8 cellular contexts compared by ENCODE assay signal in genomic region chr15:69413822-69414701, GRCh38.
DNase-seq lines count a peak whose midpoint lies in the region; ATAC-seq, FAIRE-seq and TF ChIP-seq lines count a peak whose summit lies in the region.

TSS of gene KIF23 (plus strand) at chr15:69414349. CDS start at chr15:69414466, 117 bp downstream.

- H3K9me3 ChIP-seq in Loucy (ENCODE audit: insufficient read depth, low read depth, low read length): no peaks in the 10 kb centered on the region

- no peaks in the 10 kb centered on the region for H3K9me3 Mint-ChIP-seq in nephron progenitor cell
- H3K9me3 Mint-ChIP-seq in stimulated activated naive CD8-positive, alpha-beta T cell treated with anti-CD3 and anti-CD28 coated beads, Interleukin-15, amount 100 ng/mL, for 72 hours: no peaks in the 10 kb centered on the region

- no peaks in the 10 kb centered on the region for H3K27me3 ChIP-seq in Loucy (ENCODE audit: insufficient read depth, low read length, poor library complexity, severe bottlenecking)

- peaks cover 31% of the 10 kb centered on the region for H3K4me1 Mint-ChIP-seq in nephron progenitor cell
- H3K4me1 Mint-ChIP-seq in stimulated activated naive CD8-positive, alpha-beta T cell treated with anti-CD3 and anti-CD28 coated beads, Interleukin-15, amount 100 ng/mL, for 72 hours: peaks cover 7% of the 10 kb centered on the region

- peaks cover 48% of the 10 kb centered on the region for H3K79me2 ChIP-seq in Loucy (ENCODE audit: insufficient read depth, low read length)

- H3K9me2 ChIP-seq in Loucy (replicated peaks; ENCODE audit: low read depth, low read length): no peaks in the 10 kb centered on the region

- peak within 1 kb of the TSS; percentile 62 for H3K27ac Mint-ChIP-seq in nephron progenitor cell
- peak within 1 kb of the TSS; percentile 86 to 89 for H3K27ac Mint-ChIP-seq in stimulated activated naive CD8-positive, alpha-beta T cell treated with anti-CD3 and anti-CD28 coated beads, Interleukin-15, amount 100 ng/mL, for 72 hours

- H3F3A ChIP-seq in Loucy (ENCODE audit: low read depth): no peaks in the 10 kb centered on the region

- no peak for TF ChIP-seq CTCF in Loucy (conservative IDR thresholded peaks at IDR 0.05; ENCODE audit: low read length)
- no peak for TF ChIP-seq CTCF in nephron progenitor cell (IDR thresholded peaks at IDR 0.05)

- peak; percentile 98 for ATAC-seq in stimulated activated naive CD8-positive, alpha-beta T cell treated with anti-CD3 and anti-CD28 coated beads, Interleukin-15, amount 100 ng/mL, for 72 hours

- H3K36me3 Mint-ChIP-seq in nephron progenitor cell (ENCODE audit: low read depth): peaks cover 14% of the 10 kb centered on the region

- H3K36me3 ChIP-seq in Loucy (ENCODE audit: insufficient read depth, low read length): peaks cover 14% of the 10 kb centered on the region; the same call in 1 of the 2 replicates

- peak within 1 kb of the TSS; percentile 82 for H2AFZ ChIP-seq in Loucy (ENCODE audit: low read length)

- H3K4me1 ChIP-seq in Loucy (ENCODE audit: insufficient read depth, low read length, poor library complexity, severe bottlenecking): peaks cover 37% of the 10 kb centered on the region

- DNase-seq in ELF-1 (ENCODE audit: low read depth, low spot score) (peak; percentile 96), H54 (ENCODE audit: insufficient read length, low spot score) (peak; percentile 83), SHP77 treated with DMSO at 0.1 percent for 48 hours (lab: John Stamatoyannopoulos, UW) (peak; percentile 83), fibroblast of the conjunctiva (ENCODE audit: low read depth) (peak; percentile 87), nephron progenitor cell (peak; percentile 89)
- DNase-seq in activated effector memory CD4-positive, alpha-beta T cell treated with Interleukin-2 at 50 U/mL for 16 hours: peak; percentile 90
- DNase-seq in stimulated activated naive CD8-positive, alpha-beta T cell treated with anti-CD3 and anti-CD28 coated beads, Interleukin-15, amount 100 ng/mL, for 72 hours: peak; percentile 88 to 93

- H4K20me1 ChIP-seq in Loucy (ENCODE audit: insufficient read depth, low read length, poor library complexity, severe bottlenecking): peaks cover 18% of the 10 kb centered on the region

- TF ChIP-seq POLR2A in H54 (IDR thresholded peaks at IDR 0.05; ENCODE audit: low read depth, low read length): peak; percentile 81

- H3K4me2 ChIP-seq in Loucy (ENCODE audit: low read depth, low read length, poor library complexity, severe bottlenecking): peak within 1 kb of the TSS; percentile 90

- H3K4me3 ChIP-seq in Loucy (ENCODE audit: low read length, poor library complexity, severe bottlenecking): peak within 1 kb of the TSS; percentile 96

- H3K27me3 Mint-ChIP-seq in nephron progenitor cell (ENCODE audit: low read depth, poor library complexity): peaks cover 4% of the 10 kb centered on the region
- H3K27me3 Mint-ChIP-seq in stimulated activated naive CD8-positive, alpha-beta T cell treated with anti-CD3 and anti-CD28 coated beads, Interleukin-15, amount 100 ng/mL, for 72 hours: no peaks in the 10 kb centered on the region

- peak within 1 kb of the TSS; percentile 87 for H3K9ac ChIP-seq in Loucy (ENCODE audit: low read depth, low read length, poor library complexity, severe bottlenecking)

- FAIRE-seq in H54 (lab: Jason Lieb, UNC): peak; percentile 66

- peak within 1 kb of the TSS; percentile 96 for H3K4me3 Mint-ChIP-seq in nephron progenitor cell
- H3K4me3 Mint-ChIP-seq in stimulated activated naive CD8-positive, alpha-beta T cell treated with anti-CD3 and anti-CD28 coated beads, Interleukin-15, amount 100 ng/mL, for 72 hours: peak within 1 kb of the TSS; percentile 86 to 92

Comparison
In these comparisons a context has a peak if more than half of its experiments do, and no peak if none do; other contexts are left out.
1. Peak in every context shown above with its lines: DNase-seq, ATAC-seq and H3K4me3 ChIP-seq.